ENCODE assay signal across 9 cellular contexts in the genomic region with DNA sequence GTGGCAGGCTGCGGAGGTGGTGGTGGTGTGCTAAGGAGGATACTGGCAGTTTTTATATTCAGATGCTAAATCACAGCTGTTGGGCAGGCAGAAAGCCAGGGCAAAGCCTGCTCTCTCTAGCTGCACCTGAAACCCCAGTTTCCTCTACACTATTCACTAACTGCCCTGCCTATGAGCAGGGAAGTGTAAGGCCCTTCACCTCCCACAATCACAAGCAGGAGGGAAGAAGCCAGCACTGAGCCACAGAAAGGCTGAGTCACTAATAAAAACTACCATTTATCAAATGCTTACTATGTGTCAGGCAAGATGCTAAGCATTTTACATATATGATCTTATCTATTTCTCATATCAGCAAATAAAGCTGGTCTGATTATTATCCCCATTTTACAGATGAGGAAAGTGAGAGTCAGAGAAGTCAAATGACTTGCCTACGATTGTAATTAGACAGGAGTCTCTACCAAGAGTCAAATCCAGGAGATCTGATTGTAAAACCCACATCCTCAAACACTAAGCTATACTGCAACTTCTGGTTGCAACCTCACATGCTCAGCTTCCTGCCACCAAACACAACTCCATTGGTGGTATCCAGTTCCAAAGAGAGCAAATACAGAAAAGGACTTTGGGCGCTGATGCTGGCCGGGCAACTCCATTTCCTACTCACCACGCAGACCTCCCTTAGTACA. TPM values are rescaled to one million over a fixed set of nuclear protein-coding genes. Genes with fewer than 3 reads are reported as not detected.
DNase-seq lines count a peak whose midpoint lies in the region; ATAC-seq, FAIRE-seq and TF ChIP-seq lines count a peak whose summit lies in the region.
"Had no signal": no experiment of that assay in that cellular context is flagged by ENCODE, and none has a peak within 500 bp of the region (broad histone marks: within the 10 kb centered on the region; RNA-seq: fewer than 3 reads in every experiment).

No MANE protein-coding gene starts in this region.

- no peak overlapping the region for H3K27ac Mint-ChIP-seq in WTC11
- H3K27ac Mint-ChIP-seq in stimulated activated memory B cell treated with anti-CD40 and anti-IgM and Interleukin-4, amounts not matched to agents 10 μg/mL and 1 μg/mL and 100 μg/mL, for 72 hours, result no peak overlapping the region
- H3K27ac Mint-ChIP-seq: B cell had no signal

- DNase-seq in NK-92 treated with Interleukin-12 subunit alpha and Interleukin-12 subunit beta, amount 100 ng/mL, for 24 hours (lab: John Stamatoyannopoulos, UW), result peak; percentile 32
- DNase-seq in NK-92 (lab: John Stamatoyannopoulos, UW; ENCODE audit: unreplicated experiment) (no peak), RCC 7860 (ENCODE audit: low spot score) (peak; percentile 7), cardiac fibroblast (ENCODE audit: low read depth in 2 of 2) (peak; percentile 68 to 77), WTC11 (ENCODE audit: low spot score) (no peak), NCI-H69 (lab: John Stamatoyannopoulos, UW) (no peak)
- peak; percentile 38 for DNase-seq in stimulated activated CD4-positive, alpha-beta T cell treated with anti-CD3 and anti-CD28 coated beads, Interleukin-15, amount 100 ng/mL, for 24 hours

- H3K27me3 Mint-ChIP-seq in WTC11 (ENCODE audit: low read depth), result no peaks in the 10 kb centered on the region; the same call in 1 of the 2 replicates
- peaks cover under 1% of the 10 kb centered on the region for H3K27me3 Mint-ChIP-seq in stimulated activated memory B cell treated with anti-CD40 and anti-IgM and Interleukin-4, amounts not matched to agents 10 μg/mL and 1 μg/mL and 100 μg/mL, for 72 hours

- no peak for ATAC-seq in WTC11
- ATAC-seq in stimulated activated memory B cell treated with anti-CD40 and anti-IgM and Interleukin-4, amounts not matched to agents 10 μg/mL and 1 μg/mL and 100 μg/mL, for 72 hours, result no peak

- peaks cover 2% of the 10 kb centered on the region; the same call in 1 of the 2 replicates for H3K4me1 Mint-ChIP-seq in WTC11
- no peaks in the 10 kb centered on the region for H3K4me1 Mint-ChIP-seq in stimulated activated memory B cell treated with anti-CD40 and anti-IgM and Interleukin-4, amounts not matched to agents 10 μg/mL and 1 μg/mL and 100 μg/mL, for 72 hours
- H3K4me1 Mint-ChIP-seq: B cell had no signal

- peaks cover 10% of the 10 kb centered on the region for H3K36me3 Mint-ChIP-seq in WTC11
- H3K36me3 Mint-ChIP-seq in stimulated activated memory B cell treated with anti-CD40 and anti-IgM and Interleukin-4, amounts not matched to agents 10 μg/mL and 1 μg/mL and 100 μg/mL, for 72 hours, result no peaks in the 10 kb centered on the region

- peaks cover 10% of the 10 kb centered on the region for H3K9me3 Mint-ChIP-seq in WTC11
- peaks cover 5% of the 10 kb centered on the region for H3K9me3 Mint-ChIP-seq in stimulated activated memory B cell treated with anti-CD40 and anti-IgM and Interleukin-4, amounts not matched to agents 10 μg/mL and 1 μg/mL and 100 μg/mL, for 72 hours

- H3K4me3 Mint-ChIP-seq in WTC11, result no peak overlapping the region
- H3K4me3 Mint-ChIP-seq in stimulated activated memory B cell treated with anti-CD40 and anti-IgM and Interleukin-4, amounts not matched to agents 10 μg/mL and 1 μg/mL and 100 μg/mL, for 72 hours, result no peak overlapping the region
- H3K4me3 Mint-ChIP-seq: B cell had no signal

- FAIRE-seq in RCC 7860 (lab: Jason Lieb, UNC), result no peak

- TF ChIP-seq CTCF in cardiac fibroblast (IDR thresholded peaks at IDR 0.05; ENCODE audit: low read depth, low read length), result no peak
- TF ChIP-seq CTCF in WTC11 (IDR thresholded peaks at IDR 0.05), result no peak

- H3K4me3 ChIP-seq in cardiac fibroblast (replicated peaks in 1 of 2; ENCODE audit: low read depth in 2 of 2, low read length in 2 of 2), result peak overlapping the region in 1 of 2 donors; percentile 8

- CTCF ChIA-PET in WTC11 (lab: Charles Lee), result no interaction called here

- POLR2A ChIA-PET in WTC11 (lab: Charles Lee), result no interaction called here

TF ChIP-seq in WTC11, 78 proteins besides CTCF, POLR2A, EP300 and RAD21:
- TF ChIP-seq ATF2 (CRISPR knock-in tag; IDR thresholded peaks at IDR 0.05; ENCODE audit: borderline replicate concordance, low read depth) (no peak), TCF7 (CRISPR knock-in tag; IDR thresholded peaks at IDR 0.05; ENCODE audit: low read depth) (no peak), MYBL2 (CRISPR knock-in tag; IDR thresholded peaks at IDR 0.05) (no peak), AR (CRISPR knock-in tag; IDR thresholded peaks at IDR 0.05) (no peak)

RNA-seq across cellular contexts. Expression of gene IL6ST, which starts 17.7 kb away (rescaled TPM):
- 8.4 to 10.8 TPM (median 9.6 TPM) in 3 replicates for total RNA-seq in WTC11 (2021)

Comparison
In these comparisons a context has a peak if more than half of its experiments do, and no peak if none do; other contexts are left out.
1. DNase-seq: peak in NK-92 treated with Interleukin-12 subunit alpha and Interleukin-12 subunit beta, amount 100 ng/mL, for 24 hours (single experiment), RCC 7860 (single experiment), cardiac fibroblast (2 of 2) and stimulated activated CD4-positive, alpha-beta T cell treated with anti-CD3 and anti-CD28 coated beads, Interleukin-15, amount 100 ng/mL, for 24 hours (single experiment); none in NK-92 (single experiment), WTC11 (single experiment) and NCI-H69 (single experiment).